ENCODE assay signal across 27 cellular contexts in the genomic region with DNA sequence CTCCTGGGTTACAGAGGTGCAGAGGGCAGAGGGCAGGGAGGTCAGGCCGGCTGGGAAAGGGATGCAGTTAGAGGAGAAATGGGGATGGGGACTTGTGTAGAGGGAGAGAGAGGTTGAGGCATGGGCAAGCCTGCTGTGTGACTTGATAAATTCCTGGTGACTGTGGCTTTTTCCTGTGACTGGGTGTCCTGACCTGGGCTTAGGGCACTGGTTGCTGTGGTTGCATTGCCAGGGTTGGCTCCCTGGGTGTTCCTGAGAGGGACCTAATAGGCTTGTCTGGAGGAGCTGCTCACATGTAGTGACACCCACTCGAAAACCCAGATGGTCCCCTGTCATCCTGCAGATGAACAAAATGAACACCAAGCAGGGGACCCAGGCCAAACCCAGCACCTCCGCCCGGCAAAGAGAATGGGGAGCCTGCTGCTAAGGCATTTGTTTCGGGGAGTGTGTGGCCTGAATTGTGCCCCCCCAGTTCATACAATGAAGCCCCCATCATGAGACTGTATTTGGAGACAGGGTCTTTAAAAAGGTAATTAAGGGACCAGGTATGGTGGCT.
"Had no signal": no experiment of that assay in that cellular context is flagged by ENCODE, and none has a peak within 500 bp of the region (broad histone marks: within the 10 kb centered on the region; RNA-seq: fewer than 3 reads in every experiment).

No MANE protein-coding gene starts in this region.

- ATAC-seq: activated T-cell treated with anti-CD3 and anti-CD28 coated beads, Interleukin-2, amount 50 U/mL, for 4 hours; Panc1 had no signal

- H3K27ac ChIP-seq: brain microvascular endothelial cell, SJCRH30, SK-N-MC, WERI-Rb-1 had no signal

- H3K9me3 ChIP-seq: SJCRH30 had no signal

- H3K27me3 ChIP-seq: brain microvascular endothelial cell, SJCRH30 had no signal

- H3K4me1 Mint-ChIP-seq: activated CD4-positive, alpha-beta memory T cell treated with anti-CD3 and anti-CD28 coated beads, Interleukin-2, amount 10 ng/mL, durations not matched to agents 7 days and 5 days; activated naive CD8-positive, alpha-beta T cell treated with anti-CD3 and anti-CD28 coated beads for 36 hours had no signal

- H3K36me3 ChIP-seq: brain microvascular endothelial cell, SJCRH30, WERI-Rb-1 had no signal

- H3K4me3 ChIP-seq: SJCRH30, SK-N-MC had no signal

- H3K27ac Mint-ChIP-seq: activated CD4-positive, alpha-beta memory T cell treated with anti-CD3 and anti-CD28 coated beads, Interleukin-2, amount 10 ng/mL, durations not matched to agents 7 days and 5 days; activated naive CD8-positive, alpha-beta T cell treated with anti-CD3 and anti-CD28 coated beads for 36 hours; activated T-helper 1 cell treated with anti-CD3 and anti-CD28 coated beads, Interleukin-12 subunit alpha, Interleukin-12 subunit beta, Interleukin-2, Interleukin-4 antibody, amounts not matched to agents 30 ng/mL and 10 ng/mL and 1 ng/mL, durations not matched to agents 14 hours and 24 hours and 36 hours had no signal

- H3K9me3 Mint-ChIP-seq: activated CD4-positive, alpha-beta memory T cell treated with anti-CD3 and anti-CD28 coated beads, Interleukin-2, amount 10 ng/mL, durations not matched to agents 7 days and 5 days; activated naive CD8-positive, alpha-beta T cell treated with anti-CD3 and anti-CD28 coated beads for 36 hours; activated T-cell treated with anti-CD3 and anti-CD28 coated beads, Interleukin-2, amount 50 U/mL, for 4 hours; activated T-helper 1 cell treated with anti-CD3 and anti-CD28 coated beads, Interleukin-12 subunit alpha, Interleukin-12 subunit beta, Interleukin-2, Interleukin-4 antibody, amounts not matched to agents 30 ng/mL and 10 ng/mL and 1 ng/mL, durations not matched to agents 14 hours and 24 hours and 36 hours had no signal

- H3K36me3 Mint-ChIP-seq: activated naive CD8-positive, alpha-beta T cell treated with anti-CD3 and anti-CD28 coated beads for 36 hours had no signal

- DNase-seq: activated CD4-positive, alpha-beta memory T cell treated with anti-CD3 and anti-CD28 coated beads, Interleukin-2, amount 10 ng/mL, durations not matched to agents 7 days and 5 days; activated CD4-positive, alpha-beta T cell treated with anti-CD3 and anti-CD28 coated beads for 1 hour; activated CD4-positive, alpha-beta T cell treated with anti-CD3 and anti-CD28 coated beads for 48 hours; activated CD4-positive, CD25-positive, alpha-beta regulatory T cell; activated gamma-delta T cell treated with Interleukin-2 at 50 U/mL for 16 hours; activated naive CD4-positive, alpha-beta T cell treated with anti-CD3 and anti-CD28 coated beads, Interleukin-2, amount 50 U/mL, for 16 hours; activated naive CD8-positive, alpha-beta T cell treated with anti-CD3 and anti-CD28 coated beads for 36 hours; activated T-cell treated with anti-CD3 and anti-CD28 coated beads for 4 hours; activated T-cell treated with anti-CD3 and anti-CD28 coated beads, Interleukin-2, amount 50 U/mL, for 4 hours; amniotic stem cell; aorta; brain microvascular endothelial cell; central memory CD4-positive, alpha-beta T cell; NCI-H1105; NCI-H1417 treated with DMSO at 0.1 percent for 48 hours; NCI-H187 treated with DMSO at 0.1 percent for 48 hours; NCI-H2081; NCI-H2171 treated with DMSO at 0.1 percent for 48 hours; NCI-H226; NCI-H524 treated with DMSO at 0.1 percent for 48 hours; SHP77; SJCRH30; T1000; WERI-Rb-1 had no signal

- H3K4me3 Mint-ChIP-seq: activated CD4-positive, alpha-beta memory T cell treated with anti-CD3 and anti-CD28 coated beads, Interleukin-2, amount 10 ng/mL, durations not matched to agents 7 days and 5 days; activated naive CD8-positive, alpha-beta T cell treated with anti-CD3 and anti-CD28 coated beads for 36 hours; activated T-cell treated with anti-CD3 and anti-CD28 coated beads, Interleukin-2, amount 50 U/mL, for 4 hours; activated T-helper 1 cell treated with anti-CD3 and anti-CD28 coated beads, Interleukin-12 subunit alpha, Interleukin-12 subunit beta, Interleukin-2, Interleukin-4 antibody, amounts not matched to agents 30 ng/mL and 10 ng/mL and 1 ng/mL, durations not matched to agents 14 hours and 24 hours and 36 hours had no signal
